In the genomic region with DNA sequence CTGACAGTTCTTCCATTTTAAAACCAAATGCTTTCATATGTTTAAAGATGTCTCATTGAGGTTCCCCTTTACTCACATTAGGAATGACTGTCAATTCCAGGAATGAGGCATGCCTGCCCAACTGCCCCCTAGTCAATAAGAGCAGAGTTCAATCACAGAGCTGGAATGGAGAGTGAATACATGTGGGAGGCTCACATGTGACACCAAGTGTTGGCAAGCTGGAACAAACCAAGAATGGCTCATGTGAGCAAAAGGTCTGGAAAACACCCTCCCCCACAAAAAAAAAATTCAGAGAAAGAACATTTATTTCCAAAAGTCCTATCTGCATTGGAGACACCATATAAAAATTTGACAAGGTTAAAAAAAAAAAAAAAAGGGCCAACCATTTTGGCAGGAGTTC, we compare ENCODE assay signal across 8 cellular contexts. TPM values are rescaled to one million over a fixed set of nuclear protein-coding genes. Genes with fewer than 3 reads are reported as not detected.
DNase-seq lines count a peak whose midpoint lies in the region; ATAC-seq and TF ChIP-seq lines count a peak whose summit lies in the region.

No MANE protein-coding gene starts in this region.

- H3K4me2 ChIP-seq in fibroblast of lung (ENCODE audit: extremely low read depth, insufficient read depth, low read length) (no peak overlapping the region), trophoblast cell (ENCODE audit: low read length) (no peak overlapping the region)

- H2BK12ac ChIP-seq in trophoblast cell (ENCODE audit: low read length) = no peak overlapping the region

- TF ChIP-seq CTCF in GM12874 (IDR thresholded peaks at IDR 0.05; ENCODE audit: insufficient read depth, low read depth, low read length) = 0 out of 2 replicates have a peak, but pooled peaks have one; percentile 5
- peak in 1 of 2 donors; percentile 12 for TF ChIP-seq CTCF in fibroblast of lung (conservative IDR thresholded peaks at IDR 0.05 in 1 of 2, IDR thresholded peaks at IDR 0.05 in 1 of 2; ENCODE audit: low read depth in 1 of 2, low read length in 2 of 2)

- H3K79me1 ChIP-seq in trophoblast cell (ENCODE audit: low read length) = peaks cover 7% of the 10 kb centered on the region

- no peak overlapping the region for H3K9ac ChIP-seq in fibroblast of lung (ENCODE audit: insufficient read depth, low read length)
- no peak overlapping the region for H3K9ac ChIP-seq in trophoblast cell (ENCODE audit: low read length)

- H3K79me2 ChIP-seq in fibroblast of lung (ENCODE audit: control insufficient read depth, insufficient read depth, low read length) (peaks cover 64% of the 10 kb centered on the region), trophoblast cell (ENCODE audit: control insufficient read depth, insufficient read depth, low read length, poor library complexity) (peaks cover 13% of the 10 kb centered on the region)

- peaks cover 3% of the 10 kb centered on the region for H3K36me3 ChIP-seq in fibroblast of lung (ENCODE audit: control insufficient read depth, insufficient read depth, low read length)
- peaks cover 15 to 20% of the 10 kb centered on the region in 2 experiments for H3K36me3 ChIP-seq in trophoblast cell (ENCODE audit: control insufficient read depth in 1 of 2, insufficient read depth in 2 of 2, low read length in 2 of 2)

- H2AFZ ChIP-seq in fibroblast of lung (ENCODE audit: low read length) (no peak overlapping the region), trophoblast cell (ENCODE audit: insufficient read depth, low read length, poor library complexity) (no peak overlapping the region)

- H4K91ac ChIP-seq in trophoblast cell (ENCODE audit: low read depth, low read length) = no peak overlapping the region

- H3K9me3 ChIP-seq in fibroblast of lung (ENCODE audit: control insufficient read depth, insufficient read depth, low read depth, low read length) = no peaks in the 10 kb centered on the region
- no peaks in the 10 kb centered on the region for H3K9me3 ChIP-seq in trophoblast cell (ENCODE audit: insufficient read depth, low read depth, low read length)

- no peak for ATAC-seq in GM19023 (IDR thresholded peaks at IDR 0.05; ENCODE audit: unreplicated experiment)
- ATAC-seq in HG03097 (IDR thresholded peaks at IDR 0.05; ENCODE audit: low FRiP score, unreplicated experiment) = no peak
- ATAC-seq in HG03469 (IDR thresholded peaks at IDR 0.05; ENCODE audit: unreplicated experiment) = no peak

- H3K4me3 Mint-ChIP-seq in T-helper 2 cell treated with Interferon-gamma antibody and Interleukin-4, amounts not matched to agents 5 μg/mL and 100 μg/mL, for 36 hours = no peak overlapping the region

- no peak overlapping the region for H2BK5ac ChIP-seq in trophoblast cell (ENCODE audit: low read depth, low read length, poor library complexity)

- H2BK120ac ChIP-seq in trophoblast cell (ENCODE audit: insufficient read depth, low read length, poor library complexity) = no peak overlapping the region

- H3K4me1 ChIP-seq in fibroblast of lung (ENCODE audit: control insufficient read depth, extremely low read depth, insufficient read depth, low read length) (peaks cover 18% of the 10 kb centered on the region), trophoblast cell (ENCODE audit: control insufficient read depth in 1 of 2, insufficient read depth in 2 of 2, low read length in 2 of 2) (peaks cover 2 to 3% of the 10 kb centered on the region in 2 experiments)

- no peak overlapping the region for H4K12ac ChIP-seq in trophoblast cell (ENCODE audit: low read depth, low read length)

- H3K27ac ChIP-seq in fibroblast of lung (ENCODE audit: insufficient read depth, low read length) (peak overlapping the region; percentile 76), trophoblast cell (ENCODE audit: low read depth, low read length) (no peak overlapping the region)

- H3K27ac Mint-ChIP-seq in T-helper 2 cell treated with Interferon-gamma antibody and Interleukin-4, amounts not matched to agents 5 μg/mL and 100 μg/mL, for 36 hours = peak overlapping the region; percentile 27

- H3K27me3 ChIP-seq in fibroblast of lung (ENCODE audit: control insufficient read depth, insufficient read depth, low read length) = no peaks in the 10 kb centered on the region
- H3K27me3 ChIP-seq in trophoblast cell (ENCODE audit: insufficient read depth, low read length) = no peaks in the 10 kb centered on the region

- H3K4me3 ChIP-seq in fibroblast of lung (replicated peaks in 1 of 4; ENCODE audit: control extremely low read depth in 1 of 4, insufficient read depth in 1 of 4, low read depth in 3 of 4, low read length in 4 of 4) = peak overlapping the region in 1 of 4 experiments; percentile 33
- no peak overlapping the region for H3K4me3 ChIP-seq in trophoblast cell (ENCODE audit: low read depth, low read length)

- no peaks in the 10 kb centered on the region for H3K27me3 Mint-ChIP-seq in T-helper 2 cell treated with Interferon-gamma antibody and Interleukin-4, amounts not matched to agents 5 μg/mL and 100 μg/mL, for 36 hours (ENCODE audit: low read depth)

- H3K18ac ChIP-seq in trophoblast cell (ENCODE audit: low read length) = no peak overlapping the region

- H3K4ac ChIP-seq in trophoblast cell (ENCODE audit: low read depth, low read length) = no peak overlapping the region

- no peak overlapping the region for H3K14ac ChIP-seq in trophoblast cell (ENCODE audit: low read length)

- peak; percentile 72 for DNase-seq in AG08396 (ENCODE audit: low spot score)
- DNase-seq in T-helper 2 cell treated with Interferon-gamma antibody and Interleukin-4, amounts not matched to agents 5 μg/mL and 100 μg/mL, for 36 hours (ENCODE audit: low spot score) = peak; percentile 58
- DNase-seq in fibroblast of lung (ENCODE audit: low read depth in 2 of 2) = peak; percentile 80 to 94
- peak; percentile 29 to 45 for DNase-seq in trophoblast cell

- no peaks in the 10 kb centered on the region for H4K20me1 ChIP-seq in fibroblast of lung (ENCODE audit: control insufficient read depth, extremely low read depth, insufficient read depth, low read length)

- H3K23ac ChIP-seq in trophoblast cell (ENCODE audit: low read length) = no peak overlapping the region

- H3K4me1 Mint-ChIP-seq in T-helper 2 cell treated with Interferon-gamma antibody and Interleukin-4, amounts not matched to agents 5 μg/mL and 100 μg/mL, for 36 hours (ENCODE audit: low read depth) = peaks cover 37% of the 10 kb centered on the region

- H4K8ac ChIP-seq in trophoblast cell (ENCODE audit: low read depth, low read length) = no peak overlapping the region

- peaks cover 59% of the 10 kb centered on the region for H3K36me3 Mint-ChIP-seq in T-helper 2 cell treated with Interferon-gamma antibody and Interleukin-4, amounts not matched to agents 5 μg/mL and 100 μg/mL, for 36 hours (ENCODE audit: low read depth)

- H3K9me3 Mint-ChIP-seq in T-helper 2 cell treated with Interferon-gamma antibody and Interleukin-4, amounts not matched to agents 5 μg/mL and 100 μg/mL, for 36 hours = no peaks in the 10 kb centered on the region

- H2AK5ac ChIP-seq in trophoblast cell (ENCODE audit: low read length) = no peak overlapping the region

RNA-seq across cellular contexts. Expression of gene PBRM1, which starts 3.7 kb away (rescaled TPM):
- total RNA-seq in fibroblast of lung = 97.3 and 112 TPM in 2 replicates
- 36.2 and 37.2 TPM in 2 replicates for polyA plus RNA-seq in fibroblast of lung
- 26.0 and 29.6 TPM in 2 replicates for polyA plus RNA-seq in fibroblast of lung (2012)
- polyA minus RNA-seq in fibroblast of lung (ENCODE audit: low replicate concordance) = 46.4 and 46.9 TPM in 2 replicates
- polyA plus RNA-seq in trophoblast cell (2013) = 33.7 and 38.9 TPM in 2 replicates

RNA-seq across cellular contexts. Expression of gene GNL3, which starts 3.8 kb away (rescaled TPM):
- 99.9 and 145 TPM in 2 replicates for total RNA-seq in fibroblast of lung
- 71.5 and 75.2 TPM in 2 replicates for polyA plus RNA-seq in fibroblast of lung
- polyA plus RNA-seq in fibroblast of lung (2012) = 68.1 and 74.8 TPM in 2 replicates
- polyA minus RNA-seq in fibroblast of lung (ENCODE audit: low replicate concordance) = 3.7 and 6.7 TPM in 2 replicates
- 204 and 213 TPM in 2 replicates for polyA plus RNA-seq in trophoblast cell (2013)

RNA-seq across cellular contexts. Expression of gene GLT8D1, which starts 23.6 kb away (rescaled TPM):
- 107 and 116 TPM in 2 replicates for total RNA-seq in fibroblast of lung
- polyA plus RNA-seq in fibroblast of lung = 99.6 and 160 TPM in 2 replicates
- polyA plus RNA-seq in fibroblast of lung (2012) = 69.6 and 93.0 TPM in 2 replicates
- polyA minus RNA-seq in fibroblast of lung (ENCODE audit: low replicate concordance) = 29.9 and 71.9 TPM in 2 replicates
- 46.7 and 46.8 TPM in 2 replicates for polyA plus RNA-seq in trophoblast cell (2013)

RNA-seq across cellular contexts. Expression of gene SPCS1, which starts 23.9 kb away (rescaled TPM):
- total RNA-seq in fibroblast of lung = 46.0 and 49.0 TPM in 2 replicates
- polyA plus RNA-seq in fibroblast of lung = 134 and 151 TPM in 2 replicates
- 179 and 184 TPM in 2 replicates for polyA plus RNA-seq in fibroblast of lung (2012)
- 44.4 and 51.3 TPM in 2 replicates for polyA minus RNA-seq in fibroblast of lung (ENCODE audit: low replicate concordance)
- polyA plus RNA-seq in trophoblast cell (2013) = 139 and 144 TPM in 2 replicates

Comparison
In these comparisons a context has a peak if more than half of its experiments do, and no peak if none do; other contexts are left out.
1. DNase-seq: peak in every context shown above with its lines; median percentile 87 in fibroblast of lung; 72 in AG08396; 58 in T-helper 2 cell treated with Interferon-gamma antibody and Interleukin-4, amounts not matched to agents 5 μg/mL and 100 μg/mL, for 36 hours; 37 in trophoblast cell.